In genomic region chr20:45416917-45417316, GRCh38 we compare ENCODE assay signal across 1 cellular context.
TF ChIP-seq lines count a peak whose summit lies in the region.

No MANE protein-coding gene starts in this region.

TF ChIP-seq in GM23338, 12 proteins besides CTCF, POLR2A, EP300 and RAD21 (continued from another document):
- no peak for TF ChIP-seq ZNF462 (CRISPR knock-in tag; IDR thresholded peaks at IDR 0.05)
- TF ChIP-seq EZH2phosphoT487 (IDR thresholded peaks at IDR 0.05; ENCODE audit: unreplicated experiment) = no peak
- no peak for TF ChIP-seq NANOG (IDR thresholded peaks at IDR 0.05; ENCODE audit: borderline replicate concordance)
- TF ChIP-seq EZH2 (IDR thresholded peaks at IDR 0.05; ENCODE audit: low read depth, unreplicated experiment) = no peak
- no peak for TF ChIP-seq ETS1 (IDR thresholded peaks at IDR 0.05)
- no peak for TF ChIP-seq ZNF331 (CRISPR knock-in tag; IDR thresholded peaks at IDR 0.05; ENCODE audit: low read depth)
